Comparison of ENCODE assay signal across 9 cellular contexts in the genomic region with DNA sequence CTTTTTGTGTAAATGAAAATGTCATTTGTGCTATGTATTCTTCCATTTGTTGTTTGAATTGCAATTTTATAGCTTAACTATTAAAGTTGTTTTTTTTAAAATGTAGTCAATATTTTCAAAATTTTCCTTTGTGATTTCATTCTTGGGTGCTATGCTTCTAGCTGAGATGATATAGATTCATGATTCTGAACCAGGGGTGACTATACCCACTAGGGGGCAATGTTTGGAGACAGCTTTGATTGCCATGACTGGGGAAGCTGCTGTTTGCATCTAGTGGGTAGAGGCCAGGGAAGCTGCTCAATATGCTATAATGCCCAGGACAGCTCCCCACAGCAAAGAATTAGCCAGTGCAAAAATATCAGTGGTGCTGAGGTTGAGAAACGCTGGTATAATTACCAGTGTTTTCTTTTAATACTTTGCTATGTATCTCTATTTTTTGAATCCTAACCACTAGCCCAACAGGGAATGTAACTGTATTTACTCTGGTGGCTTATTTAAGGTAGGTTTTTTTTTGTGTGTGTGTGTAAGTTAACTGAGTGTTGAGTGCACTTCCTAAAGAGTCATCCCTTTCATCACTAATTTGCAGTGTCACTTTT.
DNase-seq lines count a peak whose midpoint lies in the region; ATAC-seq, FAIRE-seq and TF ChIP-seq lines count a peak whose summit lies in the region.
"Had no signal": no experiment of that assay in that cellular context is flagged by ENCODE, and none has a peak within 500 bp of the region (broad histone marks: within the 10 kb centered on the region; RNA-seq: fewer than 3 reads in every experiment).

No MANE protein-coding gene starts in this region.

- H3K27ac ChIP-seq in small intestine (ENCODE audit: low read depth in 1 of 2, low read length in 1 of 2) = no peak overlapping the region
- H3K27ac ChIP-seq: ovary had no signal

- ATAC-seq in GM18870 (IDR thresholded peaks at IDR 0.05; ENCODE audit: unreplicated experiment) (peak; percentile 86), HG03439 (IDR thresholded peaks at IDR 0.05; ENCODE audit: unreplicated experiment) (peak; percentile 84)
- ATAC-seq in activated CD8-positive, alpha-beta T cell treated with anti-CD3 and anti-CD28 coated beads, Interleukin-2, amount 10 ng/mL, durations not matched to agents 7 days and 5 days = peak; percentile 55

- CTCF ChIA-PET in activated CD8-positive, alpha-beta T cell treated with anti-CD3 and anti-CD28 coated beads, Interleukin-2, amount 10 ng/mL, durations not matched to agents 7 days and 5 days (lab: Charles Lee) = interaction anchor here (0.6 to 2.9 kb wide), 11 partner anchors 8 to 263 kb away, joined by 3 to 18 read pairs (median 4); a partner anchor contains a TSS

- peak; percentile 59 for TF ChIP-seq CTCF in CD14-positive monocyte (IDR thresholded peaks at IDR 0.05)

- H3K27ac Mint-ChIP-seq in CD14-positive monocyte = no peak overlapping the region
- H3K27ac Mint-ChIP-seq in activated CD8-positive, alpha-beta T cell treated with anti-CD3 and anti-CD28 coated beads, Interleukin-2, amount 10 ng/mL, durations not matched to agents 7 days and 5 days = no peak overlapping the region

- H3K27me3 Mint-ChIP-seq in CD14-positive monocyte (ENCODE audit: low read depth in 3 of 3) = peaks cover 3 to 20% (median 4%) of the 10 kb centered on the region in 3 donors
- peaks cover 3% of the 10 kb centered on the region for H3K27me3 Mint-ChIP-seq in activated CD8-positive, alpha-beta T cell treated with anti-CD3 and anti-CD28 coated beads, Interleukin-2, amount 10 ng/mL, durations not matched to agents 7 days and 5 days (ENCODE audit: low read depth)

- H3K36me3 Mint-ChIP-seq in CD14-positive monocyte = no peaks in the 10 kb centered on the region
- no peaks in the 10 kb centered on the region for H3K36me3 Mint-ChIP-seq in activated CD8-positive, alpha-beta T cell treated with anti-CD3 and anti-CD28 coated beads, Interleukin-2, amount 10 ng/mL, durations not matched to agents 7 days and 5 days (ENCODE audit: low read depth)

- H3K9me3 Mint-ChIP-seq in CD14-positive monocyte = peaks cover 0 to 2% (median 0%) of the 10 kb centered on the region in 7 donors
- no peaks in the 10 kb centered on the region for H3K9me3 Mint-ChIP-seq in activated CD8-positive, alpha-beta T cell treated with anti-CD3 and anti-CD28 coated beads, Interleukin-2, amount 10 ng/mL, durations not matched to agents 7 days and 5 days (ENCODE audit: insufficient read depth)

- POLR2A ChIA-PET in activated CD8-positive, alpha-beta T cell treated with anti-CD3 and anti-CD28 coated beads, Interleukin-2, amount 10 ng/mL, durations not matched to agents 7 days and 5 days (lab: Charles Lee) = no interaction called here

- H3K36me3 ChIP-seq in small intestine (ENCODE audit: control insufficient read depth in 2 of 2, insufficient read depth in 2 of 2, low read length in 2 of 2) = no peaks in the 10 kb centered on the region
- H3K36me3 ChIP-seq: ovary had no signal

- no peaks in the 10 kb centered on the region for H3K4me1 Mint-ChIP-seq in CD14-positive monocyte
- H3K4me1 Mint-ChIP-seq in activated CD8-positive, alpha-beta T cell treated with anti-CD3 and anti-CD28 coated beads, Interleukin-2, amount 10 ng/mL, durations not matched to agents 7 days and 5 days (ENCODE audit: low read depth) = no peaks in the 10 kb centered on the region

- H3K4me3 Mint-ChIP-seq in CD14-positive monocyte = no peak overlapping the region
- no peak overlapping the region for H3K4me3 Mint-ChIP-seq in activated CD8-positive, alpha-beta T cell treated with anti-CD3 and anti-CD28 coated beads, Interleukin-2, amount 10 ng/mL, durations not matched to agents 7 days and 5 days

- no peak overlapping the region for H3K4me3 ChIP-seq in small intestine (ENCODE audit: low read depth in 1 of 2, low read length in 2 of 2)
- H3K4me3 ChIP-seq: ovary had no signal

- H3K27me3 ChIP-seq in small intestine (ENCODE audit: control insufficient read depth in 2 of 2, insufficient read depth in 2 of 2, low read length in 2 of 2) = no peaks in the 10 kb centered on the region
- H3K27me3 ChIP-seq: ovary had no signal

- 10% methylated on average over 1 of the region's 1 CpG for WGBS in small intestine, 3 donors

- peak; percentile 77 for FAIRE-seq in small intestine (lab: Jason Lieb, UNC)

- intact Hi-C loops in CD14-positive monocyte (cut with micrococcal nuclease) (no loop called here), head of caudate nucleus (cut with DNase I) (loop anchor here (2.0 kb wide), 1 partner anchor 181 kb away; a partner anchor contains a TSS)

- H3K9me3 ChIP-seq in small intestine (ENCODE audit: control insufficient read depth, low read depth) = no peaks in the 10 kb centered on the region
- H3K9me3 ChIP-seq: ovary had no signal

- DNase-seq in CD14-positive monocyte (ENCODE audit: low spot score) = no peak
- DNase-seq in NCI-H2227 treated with DMSO at 0.1 percent for 48 hours (lab: John Stamatoyannopoulos, UW) = peak; percentile 54
- DNase-seq in activated CD8-positive, alpha-beta T cell treated with anti-CD3 and anti-CD28 coated beads, Interleukin-2, amount 10 ng/mL, durations not matched to agents 7 days and 5 days = peak; percentile 48
- DNase-seq in head of caudate nucleus = peak in 34 of 42 donors; percentile 15 to 88 (median 68)
- peak; percentile 83 for DNase-seq in small intestine
- DNase-seq in activated gamma-delta T cell treated with Interleukin-2 at 50 U/mL for 16 hours = no peak

- no peaks in the 10 kb centered on the region for H3K4me1 ChIP-seq in small intestine (ENCODE audit: control insufficient read depth in 2 of 2, insufficient read depth in 1 of 2, low read depth in 1 of 2, low read length in 1 of 2)

Comparison
In these comparisons a context has a peak if more than half of its experiments do, and no peak if none do; other contexts are left out.
1. DNase-seq: peak in NCI-H2227 treated with DMSO at 0.1 percent for 48 hours (single experiment), activated CD8-positive, alpha-beta T cell treated with anti-CD3 and anti-CD28 coated beads, Interleukin-2, amount 10 ng/mL, durations not matched to agents 7 days and 5 days (single experiment), head of caudate nucleus (34 of 42) and small intestine (single experiment); none in CD14-positive monocyte (single experiment) and activated gamma-delta T cell treated with Interleukin-2 at 50 U/mL for 16 hours (single experiment).
2. Peak in every context shown above with its lines, with median percentiles within 50 percentile points of each other: ATAC-seq.